ENCODE assay signal across 26 cellular contexts in the genomic region with DNA sequence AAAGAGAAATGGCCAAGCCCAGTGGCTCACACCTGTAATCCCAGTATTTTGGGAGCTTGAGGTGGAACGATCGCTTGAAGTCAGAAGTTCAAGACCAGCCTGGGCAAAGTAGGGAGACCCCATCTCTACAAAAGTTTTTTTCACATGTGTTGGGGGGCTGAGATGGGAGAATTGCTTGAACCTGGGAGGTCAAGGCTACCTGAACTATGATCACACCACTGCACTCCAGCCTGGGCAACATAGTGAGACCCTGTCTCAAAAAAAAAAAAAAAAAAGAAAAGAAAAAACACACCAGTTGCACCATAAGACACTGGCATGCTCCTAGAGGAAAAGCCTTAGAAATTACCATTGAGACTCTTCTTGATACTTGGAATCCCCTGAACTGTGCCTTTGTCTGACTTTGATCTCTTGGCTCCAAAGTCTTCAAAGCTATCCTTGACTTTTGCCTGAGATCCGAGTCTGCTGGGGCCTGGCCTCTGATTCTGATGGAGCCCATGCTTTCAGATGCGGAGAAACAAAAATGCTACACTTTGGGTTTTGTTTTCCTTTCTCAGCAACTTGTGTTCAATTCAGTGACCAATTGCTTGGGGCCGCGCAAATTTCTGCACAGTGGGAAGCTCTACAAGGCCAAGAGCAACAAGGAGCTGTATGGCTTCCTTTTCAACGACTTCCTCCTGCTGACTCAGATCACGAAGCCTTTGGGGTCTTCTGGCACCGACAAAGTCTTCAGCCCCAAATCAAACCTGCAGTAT. TPM values are rescaled to one million over a fixed set of nuclear protein-coding genes. Genes with fewer than 3 reads are reported as not detected.
DNase-seq lines count a peak whose midpoint lies in the region; FAIRE-seq and TF ChIP-seq lines count a peak whose summit lies in the region.
"Had no signal": no experiment of that assay in that cellular context is flagged by ENCODE, and none has a peak within 500 bp of the region (broad histone marks: within the 10 kb centered on the region; RNA-seq: fewer than 3 reads in every experiment).

No MANE protein-coding gene starts in this region.

- FAIRE-seq in astrocyte (lab: Jason Lieb, UNC), result no peak
- FAIRE-seq: A549, GM18507, HepG2 had no signal

- no peak overlapping the region for H4K8ac ChIP-seq in neuronal stem cell (ENCODE audit: low read depth, low read length)
- H4K8ac ChIP-seq in mesendoderm (ENCODE audit: low read depth, low read length), result no peak overlapping the region

- no peak overlapping the region for H3K4me3 Mint-ChIP-seq in astrocyte (ENCODE audit: unreplicated experiment)
- H3K4me3 Mint-ChIP-seq: CD4-positive, alpha-beta memory T cell; H9; HFFc6 had no signal

- H3K79me1 ChIP-seq in neuronal stem cell (ENCODE audit: low read depth, low read length) (no peaks in the 10 kb centered on the region), mesendoderm (ENCODE audit: low read length) (no peaks in the 10 kb centered on the region)

- H3K56ac ChIP-seq in mesendoderm (ENCODE audit: low read length), result no peak overlapping the region

- H2AK5ac ChIP-seq in neuronal stem cell (ENCODE audit: low read depth, low read length), result no peak overlapping the region
- no peak overlapping the region for H2AK5ac ChIP-seq in mesendoderm (ENCODE audit: low read length)

- H3K4me1 ChIP-seq in astrocyte (ENCODE audit: insufficient read depth, low read length) (peaks cover 8% of the 10 kb centered on the region), neuronal stem cell (ENCODE audit: control insufficient read depth in 2 of 2, insufficient read depth in 1 of 2, low read depth in 1 of 2, low read length in 2 of 2) (peaks cover 0 to 3% of the 10 kb centered on the region in 2 donors), spleen (no peaks in the 10 kb centered on the region), mesendoderm (ENCODE audit: control insufficient read depth, low read depth, low read length) (no peaks in the 10 kb centered on the region)
- H3K4me1 ChIP-seq: A549 had no signal

- DNase-seq in astrocyte (ENCODE audit: low read depth) (no peak), brain pericyte (ENCODE audit: low read depth, low spot score) (peak; percentile 63), neuronal stem cell (ENCODE audit: low spot score) (no peak), spleen (peak; percentile 24), mesendoderm (no peak), NCI-H2081 (lab: John Stamatoyannopoulos, UW) (no peak), NCI-H2227 (lab: John Stamatoyannopoulos, UW; ENCODE audit: unreplicated experiment) (no peak)
- DNase-seq: C1 segment of cervical spinal cord; CD4-positive, alpha-beta memory T cell; COR-L47; DMS53; H9; HFFc6; MV-4-11; NCI-H1105; NCI-H1436 treated with DMSO at 0.1 percent for 48 hours; NCI-H187 treated with DMSO at 0.1 percent for 48 hours; NCI-H2107; NCI-H446; NCI-H524 treated with DMSO at 0.1 percent for 48 hours; NCI-H82; SHP77 had no signal

- H4K5ac ChIP-seq in mesendoderm (ENCODE audit: low read length), result no peak overlapping the region

- no peak overlapping the region for H3K27ac Mint-ChIP-seq in astrocyte (ENCODE audit: unreplicated experiment)
- H3K27ac Mint-ChIP-seq: CD4-positive, alpha-beta memory T cell; H9; HFFc6 had no signal

- no peak overlapping the region for H2BK120ac ChIP-seq in neuronal stem cell (ENCODE audit: low read depth, low read length)
- no peak overlapping the region for H2BK120ac ChIP-seq in mesendoderm (ENCODE audit: low read depth, low read length)

- H3K4me2 ChIP-seq in astrocyte (ENCODE audit: low read length) (peak overlapping the region; percentile 22), neuronal stem cell (ENCODE audit: insufficient read depth, low read length, poor library complexity, severe bottlenecking) (no peak overlapping the region), mesendoderm (ENCODE audit: low read length) (no peak overlapping the region)
- H3K4me2 ChIP-seq: A549 had no signal

- no peak overlapping the region for H2BK12ac ChIP-seq in neuronal stem cell (ENCODE audit: low read length)

- H3K9me3 Mint-ChIP-seq in astrocyte (ENCODE audit: unreplicated experiment), result no peaks in the 10 kb centered on the region
- H3K9me3 Mint-ChIP-seq: H9, HFFc6 had no signal

- no peaks in the 10 kb centered on the region for H4K20me1 ChIP-seq in astrocyte (ENCODE audit: insufficient read depth, low read length)

- H3K27me3 Mint-ChIP-seq in astrocyte (ENCODE audit: low read depth, unreplicated experiment), result peaks cover 12% of the 10 kb centered on the region

- no peak overlapping the region for H4K91ac ChIP-seq in neuronal stem cell (ENCODE audit: low read depth, low read length, poor library complexity)

- H2AFZ ChIP-seq in astrocyte (ENCODE audit: low read depth, low read length), result no peak overlapping the region
- H2AFZ ChIP-seq in neuronal stem cell (ENCODE audit: low read length), result peak overlapping the region; percentile 42

- H3K36me3 Mint-ChIP-seq in astrocyte (ENCODE audit: low read depth, unreplicated experiment), result peaks cover 2% of the 10 kb centered on the region
- H3K36me3 Mint-ChIP-seq: CD4-positive, alpha-beta memory T cell had no signal

- H3K4ac ChIP-seq in neuronal stem cell (ENCODE audit: low read length) (no peak overlapping the region), mesendoderm (ENCODE audit: low read depth, low read length) (no peak overlapping the region)

- no peak overlapping the region for H2BK15ac ChIP-seq in neuronal stem cell (ENCODE audit: low read length)
- no peak overlapping the region for H2BK15ac ChIP-seq in mesendoderm (replicated peaks; ENCODE audit: low read depth)

- no peaks in the 10 kb centered on the region for H3K9me3 ChIP-seq in astrocyte (ENCODE audit: insufficient read depth, low read depth, low read length)
- H3K9me3 ChIP-seq in neuronal stem cell (replicated peaks in 1 of 2; ENCODE audit: control insufficient read depth in 2 of 2, insufficient read depth in 1 of 2, low read depth in 1 of 2, low read length in 2 of 2), result no peaks in the 10 kb centered on the region
- no peaks in the 10 kb centered on the region for H3K9me3 ChIP-seq in spleen
- H3K9me3 ChIP-seq: A549 had no signal

- intact Hi-C loops in spleen (cut with DNase I; ENCODE audit: low total_unique reads), result no loop called here

- no peak overlapping the region for H3K14ac ChIP-seq in neuronal stem cell (ENCODE audit: low read length)

- H3K27ac ChIP-seq in astrocyte (ENCODE audit: low read depth, low read length) (no peak overlapping the region), neuronal stem cell (replicated peaks; ENCODE audit: low read length) (no peak overlapping the region), spleen (no peak overlapping the region), mesendoderm (ENCODE audit: low read depth, low read length) (no peak overlapping the region)
- H3K27ac ChIP-seq: A549, RWPE1 had no signal

- H3K18ac ChIP-seq in neuronal stem cell (ENCODE audit: low read length) (no peak overlapping the region), mesendoderm (ENCODE audit: low read length) (no peak overlapping the region)

- TF ChIP-seq CTCF in astrocyte (IDR thresholded peaks at IDR 0.05; ENCODE audit: insufficient read depth, low read depth, low read length) (no peak), spleen (IDR thresholded peaks at IDR 0.05 in 8 of 11, conservative IDR thresholded peaks at IDR 0.05 in 3 of 11) (no peak)

- H2BK5ac ChIP-seq in neuronal stem cell (ENCODE audit: low read length) (no peak overlapping the region), mesendoderm (ENCODE audit: low read length) (no peak overlapping the region)

- H3K36me3 ChIP-seq in astrocyte (ENCODE audit: insufficient read depth, low read length), result no peaks in the 10 kb centered on the region
- H3K36me3 ChIP-seq in neuronal stem cell (replicated peaks in 1 of 2; ENCODE audit: control insufficient read depth in 2 of 2, insufficient read depth in 2 of 2, low read length in 2 of 2), result no peaks in the 10 kb centered on the region
- H3K36me3 ChIP-seq in spleen, result no peaks in the 10 kb centered on the region
- no peaks in the 10 kb centered on the region for H3K36me3 ChIP-seq in mesendoderm (ENCODE audit: control insufficient read depth, insufficient read depth, low read length)

- H3K23ac ChIP-seq in neuronal stem cell (ENCODE audit: low read depth, low read length, poor library complexity) (no peak overlapping the region), mesendoderm (ENCODE audit: low read length) (no peak overlapping the region)

- H3K4me1 Mint-ChIP-seq in astrocyte (ENCODE audit: low read depth, unreplicated experiment), result peaks cover 4% of the 10 kb centered on the region
- H3K4me1 Mint-ChIP-seq: CD4-positive, alpha-beta memory T cell had no signal

- TF ChIP-seq POLR2A in spleen (IDR thresholded peaks at IDR 0.05), result no peak

- H3K4me3 ChIP-seq in astrocyte (ENCODE audit: insufficient read depth, low read depth, low read length) (no peak overlapping the region), neuronal stem cell (ENCODE audit: low read length in 2 of 2) (no peak overlapping the region), spleen (no peak overlapping the region), mesendoderm (ENCODE audit: low read length) (no peak overlapping the region)
- H3K4me3 ChIP-seq: A549 had no signal

- no CpG with 5 or more reads among the region's 9 CpGs for WGBS in neuronal stem cell (ENCODE audit: extremely low coverage in 2 of 2, insufficient read length in 2 of 2, insufficient replicate concordance in 1 of 2), 2 donors
- WGBS in spleen, 5 donors, result 63 to 74% (median 67%) methylated on average over 9 of the region's 9 CpGs
- whole genome bisulfite sequencing in mesendoderm (ENCODE audit: extremely low coverage, insufficient coverage, low lambda C conversion rate), result no CpG with 5 or more reads among the region's 9 CpGs

- no peak overlapping the region for H3K9ac ChIP-seq in astrocyte (ENCODE audit: low read length)
- H3K9ac ChIP-seq in neuronal stem cell (ENCODE audit: low read depth, low read length, poor library complexity), result no peak overlapping the region
- H3K9ac ChIP-seq in mesendoderm (ENCODE audit: low read length), result no peak overlapping the region

- H3K79me2 ChIP-seq in astrocyte (ENCODE audit: insufficient read depth, low read length) (no peaks in the 10 kb centered on the region), mesendoderm (ENCODE audit: control insufficient read depth, insufficient read depth, low read length) (no peaks in the 10 kb centered on the region)

- H3K27me3 ChIP-seq in astrocyte (ENCODE audit: insufficient read depth, low read length) (peaks cover 6% of the 10 kb centered on the region), neuronal stem cell (ENCODE audit: control insufficient read depth in 3 of 3, insufficient read depth in 3 of 3, low read depth in 1 of 3, low read length in 3 of 3) (no peaks in the 10 kb centered on the region), spleen (replicated peaks in 1 of 7) (no peaks in the 10 kb centered on the region), mesendoderm (ENCODE audit: insufficient read depth, low read length, poor library complexity) (no peaks in the 10 kb centered on the region)

RNA-seq across cellular contexts. Expression of a gene that starts 33.7 kb away (rescaled TPM):
- total RNA-seq in astrocyte (163 and 171 TPM in 2 replicates), spleen (100 to 1,000 TPM in 6 of 7 donors, 10 to 100 TPM in 1; 97.6 to 154 (median 125) TPM)
- polyA plus RNA-seq in neuronal stem cell (2013, experiment 1 of 2), result 378 TPM
- 387 TPM for polyA plus RNA-seq in neuronal stem cell (2013, experiment 2 of 2)
- 100 to 1,000 TPM; 245 to 286 (median 255) TPM for polyA plus RNA-seq in spleen
- polyA plus RNA-seq in mesendoderm (2013, experiment 1 of 2), result 445 TPM
- polyA plus RNA-seq in mesendoderm (2013, experiment 2 of 2), result 443 TPM

Comparison
In these comparisons a context has a peak if more than half of its experiments do, and no peak if none do; other contexts are left out.
1. DNase-seq: peak in brain pericyte (single experiment) and spleen (single experiment); none in astrocyte (single experiment), neuronal stem cell (single experiment), mesendoderm (single experiment), NCI-H2081 (0 of 2) and NCI-H2227 (single experiment).